ENCODE assay signal across 33 cellular contexts in the genomic region with DNA sequence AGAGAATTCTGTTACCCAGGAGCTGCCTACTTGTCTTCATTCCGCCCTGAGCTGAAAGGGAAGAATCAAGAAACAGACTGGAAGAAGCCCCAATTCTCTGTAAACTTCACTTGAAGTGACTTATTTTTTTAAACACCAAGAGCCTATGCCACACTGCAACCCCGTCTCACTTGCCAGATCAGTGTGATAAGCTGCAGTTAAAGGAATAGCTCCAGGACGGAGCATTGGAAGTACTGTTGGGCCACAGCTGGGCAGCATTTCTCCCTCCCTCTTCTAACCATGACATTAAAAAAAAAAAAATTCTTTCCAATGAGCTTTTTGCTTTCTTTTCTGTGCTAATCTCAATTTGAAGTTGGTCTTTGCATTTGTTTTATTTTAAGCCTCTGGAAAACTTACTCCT.
"Had no signal": no experiment of that assay in that cellular context is flagged by ENCODE, and none has a peak within 500 bp of the region (broad histone marks: within the 10 kb centered on the region; RNA-seq: fewer than 3 reads in every experiment).

No MANE protein-coding gene starts in this region.

- H3K4me1 Mint-ChIP-seq: activated B cell treated with CpG ODN at 0.5 μM for 24 hours had no signal

- H3K36me3 ChIP-seq: adrenal gland had no signal

- H3K4me2 ChIP-seq: PC-9 had no signal

- H3K9me3 ChIP-seq: adrenal gland had no signal

- H3K27ac ChIP-seq: adrenal gland, body of pancreas, PC-9, RWPE1, VCaP had no signal

- H3K27me3 ChIP-seq: adrenal gland, body of pancreas had no signal

- DNase-seq: activated B cell treated with CpG ODN at 0.5 μM for 24 hours; activated CD4-positive, alpha-beta memory T cell treated with anti-CD3 and anti-CD28 coated beads for 36 hours; activated CD4-positive, alpha-beta T cell treated with anti-CD3 and anti-CD28 coated beads for 4 hours; activated CD4-positive, alpha-beta T cell treated with anti-CD3 and anti-CD28 coated beads, Interleukin-2, amount 50 U/mL, for 1 hour; activated CD4-positive, CD25-positive, alpha-beta regulatory T cell treated with anti-CD3 and anti-CD28 coated beads, Interleukin-2, amount 50 U/mL, for 72 hours; activated CD8-positive, alpha-beta memory T cell treated with anti-CD3 and anti-CD28 coated beads, Interleukin-2, amount 50 U/mL, for 4 hours; activated gamma-delta T cell treated with Interleukin-2 at 50 U/mL for 16 hours; activated naive CD4-positive, alpha-beta T cell treated with anti-CD3 and anti-CD28 coated beads for 36 hours; activated T-cell treated with anti-CD3 and anti-CD28 coated beads for 4 hours; activated T-cell treated with anti-CD3 and anti-CD28 coated beads, Interleukin-2, amount 50 U/mL, for 4 hours; adrenal gland; body of pancreas; NCI-H1048; NCI-H1105 treated with DMSO at 0.1 percent for 48 hours; NCI-H1436; NCI-H1694; NCI-H1930; NCI-H2081 treated with DMSO at 0.1 percent for 48 hours; NCI-H345; NCI-H524 treated with DMSO at 0.1 percent for 48 hours; NCI-H748 treated with DMSO at 0.1 percent for 48 hours; NK-92 treated with Interleukin-12 subunit alpha and Interleukin-12 subunit beta, amount 100 ng/mL, for 24 hours; PC-9; Right ventricle myocardium superior; SW 1271; T-helper 1 cell; T-helper 2 cell; T-helper 9 cell had no signal

- H3K36me3 Mint-ChIP-seq: activated CD4-positive, alpha-beta memory T cell treated with anti-CD3 and anti-CD28 coated beads for 36 hours; activated naive CD4-positive, alpha-beta T cell treated with anti-CD3 and anti-CD28 coated beads, Interleukin-2, amount 50 U/mL, for 72 hours had no signal

- H3K4me1 ChIP-seq: adrenal gland, body of pancreas had no signal

- H3K4me3 ChIP-seq: adrenal gland, body of pancreas, K562, PC-9 had no signal

- ATAC-seq: activated naive CD4-positive, alpha-beta T cell treated with anti-CD3 and anti-CD28 coated beads, Interleukin-2, amount 50 U/mL, for 72 hours; activated T-cell treated with anti-CD3 and anti-CD28 coated beads, Interleukin-2, amount 50 U/mL, for 4 hours; body of pancreas; K562 had no signal

- H3K9me3 Mint-ChIP-seq: activated B cell treated with CpG ODN at 0.5 μM for 24 hours had no signal

- H3K27ac Mint-ChIP-seq: activated B cell treated with CpG ODN at 0.5 μM for 24 hours; activated CD4-positive, alpha-beta memory T cell treated with anti-CD3 and anti-CD28 coated beads for 36 hours; activated naive CD4-positive, alpha-beta T cell treated with anti-CD3 and anti-CD28 coated beads for 36 hours; activated naive CD4-positive, alpha-beta T cell treated with anti-CD3 and anti-CD28 coated beads, Interleukin-2, amount 50 U/mL, for 72 hours; activated T-helper 1 cell treated with anti-CD3 and anti-CD28 coated beads, Interleukin-12 subunit alpha, Interleukin-12 subunit beta, Interleukin-2, Interleukin-4 antibody, amounts not matched to agents 30 ng/mL and 10 ng/mL and 1 ng/mL, durations not matched to agents 14 hours and 24 hours and 36 hours had no signal

- H3K4me3 Mint-ChIP-seq: activated B cell treated with CpG ODN at 0.5 μM for 24 hours; activated CD4-positive, alpha-beta memory T cell treated with anti-CD3 and anti-CD28 coated beads for 36 hours; activated naive CD4-positive, alpha-beta T cell treated with anti-CD3 and anti-CD28 coated beads for 36 hours; activated T-cell treated with anti-CD3 and anti-CD28 coated beads, Interleukin-2, amount 50 U/mL, for 4 hours; activated T-helper 1 cell treated with anti-CD3 and anti-CD28 coated beads, Interleukin-12 subunit alpha, Interleukin-12 subunit beta, Interleukin-2, Interleukin-4 antibody, amounts not matched to agents 30 ng/mL and 10 ng/mL and 1 ng/mL, durations not matched to agents 14 hours and 24 hours and 36 hours had no signal

- H2AFZ ChIP-seq: PC-9 had no signal
